In genomic region chr5:6659941-6660684, GRCh38 we compare ENCODE assay signal across 10 cellular contexts. TPM values are rescaled to one million over a fixed set of nuclear protein-coding genes. Genes with fewer than 3 reads are reported as not detected.
DNase-seq lines count a peak whose midpoint lies in the region; ATAC-seq and TF ChIP-seq lines count a peak whose summit lies in the region.
"Had no signal": no experiment of that assay in that cellular context is flagged by ENCODE, and none has a peak within 500 bp of the region (broad histone marks: within the 10 kb centered on the region; RNA-seq: fewer than 3 reads in every experiment).

No MANE protein-coding gene starts in this region.

- peaks cover 20% of the 10 kb centered on the region for H3K36me3 Mint-ChIP-seq in natural killer cell
- peaks cover 24% of the 10 kb centered on the region for H3K36me3 Mint-ChIP-seq in natural killer cell treated with Interleukin-12 subunit alpha and Interleukin-12 subunit beta and Interleukin-15 and Interleukin-18, amount 100 ng/mL, for 72 hours

- no peak for DNase-seq in natural killer cell
- DNase-seq in natural killer cell treated with Interleukin-12 subunit alpha and Interleukin-12 subunit beta and Interleukin-15 and Interleukin-18, amount 100 ng/mL, for 72 hours (ENCODE audit: low spot score): no peak
- no peak for DNase-seq in foreskin melanocyte
- DNase-seq in gastrocnemius medialis: no peak
- no peak for DNase-seq in COLO668 (lab: John Stamatoyannopoulos, UW; ENCODE audit: unreplicated experiment)
- DNase-seq in islet precursor cell: no peak
- DNase-seq: foreskin fibroblast had no signal

- no peaks in the 10 kb centered on the region for H3F3A ChIP-seq in OCI-LY1 (ENCODE audit: insufficient read depth, low read length)

- H3K27me3 Mint-ChIP-seq in natural killer cell (ENCODE audit: low read depth in 2 of 2): no peaks in the 10 kb centered on the region
- H3K27me3 Mint-ChIP-seq in natural killer cell treated with Interleukin-12 subunit alpha and Interleukin-12 subunit beta and Interleukin-15 and Interleukin-18, amount 100 ng/mL, for 72 hours: no peaks in the 10 kb centered on the region
- H3K27me3 Mint-ChIP-seq: activated naive CD8-positive, alpha-beta T cell had no signal

- H3K9me3 ChIP-seq in OCI-LY1 (ENCODE audit: low read length) (peaks cover 8% of the 10 kb centered on the region; the same call in 1 of the 2 replicates), gastrocnemius medialis (peaks cover 0 to 16% (median 5%) of the 10 kb centered on the region in 3 donors)

- H3K27ac ChIP-seq in OCI-LY1 (ENCODE audit: low read depth, low read length, poor library complexity, severe bottlenecking): peak overlapping the region; percentile 98
- no peak overlapping the region for H3K27ac ChIP-seq in gastrocnemius medialis

- H3K4me1 ChIP-seq in OCI-LY1 (ENCODE audit: insufficient read depth, low read length, severe bottlenecking) (peaks cover 33% of the 10 kb centered on the region), gastrocnemius medialis (peaks cover 0 to 3% of the 10 kb centered on the region in 2 donors)

- no peak overlapping the region for H2AFZ ChIP-seq in OCI-LY1 (ENCODE audit: low read length)

- H4K20me1 ChIP-seq in OCI-LY1 (ENCODE audit: insufficient read depth, low read length): no peaks in the 10 kb centered on the region

- H3K4me1 Mint-ChIP-seq in natural killer cell: peaks cover 0 to 6% of the 10 kb centered on the region in 2 donors
- peaks cover 0 to 2% of the 10 kb centered on the region in 2 donors for H3K4me1 Mint-ChIP-seq in natural killer cell treated with Interleukin-12 subunit alpha and Interleukin-12 subunit beta and Interleukin-15 and Interleukin-18, amount 100 ng/mL, for 72 hours (ENCODE audit: low read depth in 2 of 2)

- peak overlapping the region; percentile 75 for H3K4me2 ChIP-seq in OCI-LY1 (ENCODE audit: low read length)

- TF ChIP-seq POLR2A in gastrocnemius medialis (IDR thresholded peaks at IDR 0.05): no peak

- H3K27me3 ChIP-seq in OCI-LY1 (ENCODE audit: insufficient read depth, low read length): no peaks in the 10 kb centered on the region
- no peaks in the 10 kb centered on the region for H3K27me3 ChIP-seq in gastrocnemius medialis

- H3K27ac Mint-ChIP-seq in natural killer cell: peak overlapping the region; percentile 3 to 35
- H3K27ac Mint-ChIP-seq in natural killer cell treated with Interleukin-12 subunit alpha and Interleukin-12 subunit beta and Interleukin-15 and Interleukin-18, amount 100 ng/mL, for 72 hours: no peak overlapping the region
- H3K27ac Mint-ChIP-seq: activated naive CD8-positive, alpha-beta T cell had no signal

- H3K9me3 Mint-ChIP-seq in natural killer cell: peaks cover 0 to 10% of the 10 kb centered on the region in 2 donors
- no peaks in the 10 kb centered on the region for H3K9me3 Mint-ChIP-seq in natural killer cell treated with Interleukin-12 subunit alpha and Interleukin-12 subunit beta and Interleukin-15 and Interleukin-18, amount 100 ng/mL, for 72 hours

- in situ Hi-C loops in gastrocnemius medialis (cut with MboI; ENCODE audit: low sequenced_read_pairs in 4 of 4): no loop called here

- intact Hi-C loops in natural killer cell (cut with micrococcal nuclease) (no loop called here), gastrocnemius medialis (cut with DNase I; ENCODE audit: low total_unique reads) (no loop called here)

- H3K36me3 ChIP-seq in OCI-LY1 (ENCODE audit: insufficient read depth, low read length): peaks cover 42% of the 10 kb centered on the region
- H3K36me3 ChIP-seq in gastrocnemius medialis: peaks cover 0 to 27% of the 10 kb centered on the region in 2 donors

- H3K79me2 ChIP-seq in OCI-LY1 (ENCODE audit: insufficient read depth, low read length): no peaks in the 10 kb centered on the region

- ATAC-seq in natural killer cell: no peak
- ATAC-seq in natural killer cell treated with Interleukin-12 subunit alpha and Interleukin-12 subunit beta and Interleukin-15 and Interleukin-18, amount 100 ng/mL, for 72 hours: no peak
- ATAC-seq in HG02763 (IDR thresholded peaks at IDR 0.05; ENCODE audit: unreplicated experiment): peak; percentile 74
- ATAC-seq in gastrocnemius medialis: no peak

- peak overlapping the region; percentile 13 for H3K4me3 Mint-ChIP-seq in natural killer cell
- no peak overlapping the region for H3K4me3 Mint-ChIP-seq in natural killer cell treated with Interleukin-12 subunit alpha and Interleukin-12 subunit beta and Interleukin-15 and Interleukin-18, amount 100 ng/mL, for 72 hours
- H3K4me3 Mint-ChIP-seq: activated naive CD8-positive, alpha-beta T cell had no signal

- H3K9ac ChIP-seq in OCI-LY1 (ENCODE audit: low read length): peak overlapping the region; percentile 57

- no peak for TF ChIP-seq CTCF in natural killer cell (IDR thresholded peaks at IDR 0.05)
- TF ChIP-seq CTCF in OCI-LY1 (IDR thresholded peaks at IDR 0.05; ENCODE audit: low read length): no peak
- TF ChIP-seq CTCF in gastrocnemius medialis (IDR thresholded peaks at IDR 0.05 in 4 of 5, conservative IDR thresholded peaks at IDR 0.05 in 1 of 5): no peak

- peak overlapping the region; percentile 51 for H3K4me3 ChIP-seq in OCI-LY1 (ENCODE audit: low read depth, low read length, poor library complexity, severe bottlenecking)
- no peak overlapping the region for H3K4me3 ChIP-seq in gastrocnemius medialis

- H3K9me2 ChIP-seq in OCI-LY1 (ENCODE audit: low read depth, low read length): no peaks in the 10 kb centered on the region

RNA-seq across cellular contexts. Expression of gene SRD5A1, which starts 26.9 kb away (rescaled TPM):
- 10 to 100 TPM in 1 of 3 donors, 1 to 10 TPM in 2; 6.5 to 11.0 (median 7.8) TPM for total RNA-seq in natural killer cell
- 10 to 100 TPM in 1 of 2 donors, 1 to 10 TPM in 1; 7.2 to 14.6 TPM for total RNA-seq in natural killer cell treated with Interleukin-12 subunit alpha and Interleukin-12 subunit beta and Interleukin-15 and Interleukin-18, amount 100 ng/mL, for 72 hours
- total RNA-seq in gastrocnemius medialis: 1 to 10 TPM in 3 of 4 donors, under 1 TPM in 1; 0.75 to 4.3 (median 3.3) TPM

RNA-seq across cellular contexts. Expression of gene NSUN2, which starts 27.3 kb away (rescaled TPM):
- total RNA-seq in natural killer cell (10 to 100 TPM; 61.3 to 87.4 (median 81.4) TPM), gastrocnemius medialis (10 to 100 TPM; 29.4 to 45.9 (median 38.0) TPM)
- total RNA-seq in natural killer cell treated with Interleukin-12 subunit alpha and Interleukin-12 subunit beta and Interleukin-15 and Interleukin-18, amount 100 ng/mL, for 72 hours: 100 to 1,000 TPM; 111 to 164 TPM

RNA-seq across cellular contexts. Expression of gene TENT4A, which starts 53.1 kb away (rescaled TPM):
- total RNA-seq in natural killer cell: 10 to 100 TPM; 36.0 to 65.6 (median 44.9) TPM
- 10 to 100 TPM; 37.8 to 69.9 TPM for total RNA-seq in natural killer cell treated with Interleukin-12 subunit alpha and Interleukin-12 subunit beta and Interleukin-15 and Interleukin-18, amount 100 ng/mL, for 72 hours
- 10 to 100 TPM; 11.9 to 15.2 (median 12.7) TPM for total RNA-seq in gastrocnemius medialis

Comparison
In these comparisons a context has a peak if more than half of its experiments do, and no peak if none do; other contexts are left out.
1. H3K27ac Mint-ChIP-seq: peak in natural killer cell (2 of 2); none in natural killer cell treated with Interleukin-12 subunit alpha and Interleukin-12 subunit beta and Interleukin-15 and Interleukin-18, amount 100 ng/mL, for 72 hours (0 of 2).